29 cellular contexts compared by ENCODE assay signal in genomic region chr4:1815997-1816860, GRCh38. TPM values are rescaled to one million over a fixed set of nuclear protein-coding genes. Genes with fewer than 3 reads are reported as not detected.
"Had no signal": no experiment of that assay in that cellular context is flagged by ENCODE, and none has a peak within 500 bp of the region (broad histone marks: within the 10 kb centered on the region; RNA-seq: fewer than 3 reads in every experiment).

No MANE protein-coding gene starts in this region.

- ATAC-seq: activated CD4-positive, alpha-beta T cell treated with anti-CD3 and anti-CD28 coated beads for 36 hours; activated T-helper 17 cell treated with anti-CD3 and anti-CD28 coated beads, Interleukin-2, amount 50 U/mL, for 72 hours; body of pancreas; Panc1 had no signal

- H3K4me1 ChIP-seq: ascending aorta, SJCRH30 had no signal

- H3K27ac ChIP-seq: ascending aorta, body of pancreas, KMS-11, SJCRH30 had no signal

- DNase-seq: activated CD4-positive, alpha-beta memory T cell treated with anti-CD3 and anti-CD28 coated beads, Interleukin-2, amount 10 ng/mL, durations not matched to agents 7 days and 5 days; activated CD4-positive, alpha-beta T cell treated with anti-CD3 and anti-CD28 coated beads for 36 hours; activated CD4-positive, alpha-beta T cell treated with anti-CD3 and anti-CD28 coated beads, Interleukin-2, amount 50 U/mL, for 1 hour; activated gamma-delta T cell; activated naive CD4-positive, alpha-beta T cell treated with anti-CD3 and anti-CD28 coated beads for 36 hours; activated naive CD8-positive, alpha-beta T cell treated with anti-CD3 and anti-CD28 coated beads for 36 hours; activated T-cell treated with anti-CD3 and anti-CD28 coated beads for 4 hours; activated T-cell treated with anti-CD3 and anti-CD28 coated beads, Interleukin-2, amount 50 U/mL, for 48 hours; body of pancreas; NCI-H1092; NCI-H1417 treated with DMSO at 0.1 percent for 48 hours; NCI-H1694; NCI-H2029; NCI-H2107; NCI-H2171 treated with DMSO at 0.1 percent for 48 hours; NCI-H226; NCI-H526 treated with DMSO at 0.1 percent for 48 hours; NCI-H82; OCI-M1; Right ventricle myocardium superior; RPMI8226; SJCRH30; SK-N-SH; T-helper 1 cell had no signal

- FAIRE-seq: bronchial epithelial cell had no signal

- H3K9me3 ChIP-seq: ascending aorta, body of pancreas, SJCRH30, SK-N-SH had no signal

- H3K27me3 ChIP-seq: ascending aorta, body of pancreas, SJCRH30 had no signal

- H3K4me2 ChIP-seq: KMS-11, SK-N-SH had no signal

- H3K9ac ChIP-seq: KMS-11, SK-N-SH had no signal

- H3K4me3 ChIP-seq: ascending aorta, body of pancreas, SJCRH30 had no signal

RNA-seq across cellular contexts. Expression of gene FGFR3, which starts 23.1 kb away (rescaled TPM):
- total RNA-seq: activated naive CD8-positive, alpha-beta T cell treated with anti-CD3 and anti-CD28 coated beads for 36 hours had no signal
